In genomic region chr9:137077758-137078693, GRCh38 we compare ENCODE assay signal across 8 cellular contexts. TPM values are rescaled to one million over a fixed set of nuclear protein-coding genes. Genes with fewer than 3 reads are reported as not detected.
DNase-seq lines count a peak whose midpoint lies in the region; TF ChIP-seq lines count a peak whose summit lies in the region.
"Had no signal": no experiment of that assay in that cellular context is flagged by ENCODE, and none has a peak within 500 bp of the region (broad histone marks: within the 10 kb centered on the region; RNA-seq: fewer than 3 reads in every experiment).

No MANE protein-coding gene starts in this region.

- H3K9me3 ChIP-seq in iPS-15b (ENCODE audit: control insufficient read depth, insufficient read depth, low read length), result no peaks in the 10 kb centered on the region
- H3K9me3 ChIP-seq in tibial nerve, result no peaks in the 10 kb centered on the region

- peak overlapping the region; percentile 62 for H3K4me3 ChIP-seq in iPS-15b (ENCODE audit: low read depth, low read length)
- H3K4me3 ChIP-seq in tibial nerve, result peak overlapping the region; percentile 43 to 82 (median 56)

- no peak overlapping the region for H3K9ac ChIP-seq in iPS-15b (ENCODE audit: low read depth, low read length)

- H3K4me1 ChIP-seq in iPS-15b (ENCODE audit: control insufficient read depth, insufficient read depth, low read length) (peaks cover 6% of the 10 kb centered on the region), tibial nerve (peaks cover 0 to 25% (median 13%) of the 10 kb centered on the region in 4 donors)

- H3K27me3 ChIP-seq in iPS-15b (ENCODE audit: control insufficient read depth, insufficient read depth, low read length) (peaks cover 19% of the 10 kb centered on the region), tibial nerve (peaks cover 0 to 4% of the 10 kb centered on the region in 2 donors)

- TF ChIP-seq CTCF in tibial nerve (IDR thresholded peaks at IDR 0.05), result no peak

- TF ChIP-seq POLR2A in tibial nerve (IDR thresholded peaks at IDR 0.05), result no peak

- DNase-seq in NOMO-1 treated with DMSO at 0.1 percent for 48 hours (lab: John Stamatoyannopoulos, UW; ENCODE audit: unreplicated experiment), result peak; percentile 30
- no peak for DNase-seq in NOMO-1 treated with dmso at 0.1 percent for 144 hours (lab: John Stamatoyannopoulos, UW; ENCODE audit: unreplicated experiment)
- DNase-seq in activated CD4-positive, alpha-beta T cell treated with anti-CD3 and anti-CD28 coated beads, Interleukin-2, amount 50 U/mL, for 48 hours, result peak; percentile 49 to 55
- DNase-seq in tibial nerve (ENCODE audit: low spot score in 2 of 2), result no peak
- no peak for DNase-seq in NCI-H1048 (lab: John Stamatoyannopoulos, UW)
- DNase-seq: DND-41 had no signal

- peak overlapping the region; percentile 11 to 89 (median 65) for H3K27ac ChIP-seq in tibial nerve

- H3K36me3 ChIP-seq in iPS-15b (ENCODE audit: control insufficient read depth, insufficient read depth, low read length) (peaks cover 26% of the 10 kb centered on the region), tibial nerve (peaks cover 0 to 48% (median 24%) of the 10 kb centered on the region in 3 donors)

- TF ChIP-seq EP300 in tibial nerve (IDR thresholded peaks at IDR 0.05), result no peak

- WGBS in tibial nerve, 2 donors, result 19 to 41% methylated on average over 15 to 43 of the region's 76 CpGs

RNA-seq across cellular contexts. Expression of gene UAP1L1, which starts 0.7 kb away (rescaled TPM):
- total RNA-seq in tibial nerve, result 10 to 100 TPM in 2 of 4 donors, 1 to 10 TPM in 2; 8.1 to 20.7 (median 12.3) TPM

RNA-seq across cellular contexts. Expression of gene SAPCD2, which starts 7.7 kb away (rescaled TPM):
- total RNA-seq in tibial nerve, result under 1 TPM in 2 of 4 donors, not detected in 2; 0.22 to 0.90 TPM

RNA-seq across cellular contexts. Expression of gene MAN1B1, which starts 8.8 kb away (rescaled TPM):
- 10 to 100 TPM; 47.3 to 58.1 (median 52.1) TPM for total RNA-seq in tibial nerve

RNA-seq across cellular contexts. Expression of gene ENTPD2, which starts 24.2 kb away (rescaled TPM):
- total RNA-seq in tibial nerve, result 10 to 100 TPM in 3 of 4 donors, 1 to 10 TPM in 1; 7.0 to 21.0 (median 18.1) TPM
- total RNA-seq: pulmonary artery endothelial cell had no signal

RNA-seq across cellular contexts. Expression of gene NPDC1, which starts 32.0 kb away (rescaled TPM):
- 100 to 1,000 TPM in 3 of 4 donors, 10 to 100 TPM in 1; 80.6 to 269 (median 182) TPM for total RNA-seq in tibial nerve

Comparison
In these comparisons a context has a peak if more than half of its experiments do, and no peak if none do; other contexts are left out.
1. DNase-seq: peak in NOMO-1 treated with DMSO at 0.1 percent for 48 hours (single experiment) and activated CD4-positive, alpha-beta T cell treated with anti-CD3 and anti-CD28 coated beads, Interleukin-2, amount 50 U/mL, for 48 hours (2 of 2); none in NOMO-1 treated with dmso at 0.1 percent for 144 hours (single experiment), tibial nerve (0 of 2) and NCI-H1048 (single experiment).